27 cellular contexts compared by ENCODE assay signal in the genomic region with DNA sequence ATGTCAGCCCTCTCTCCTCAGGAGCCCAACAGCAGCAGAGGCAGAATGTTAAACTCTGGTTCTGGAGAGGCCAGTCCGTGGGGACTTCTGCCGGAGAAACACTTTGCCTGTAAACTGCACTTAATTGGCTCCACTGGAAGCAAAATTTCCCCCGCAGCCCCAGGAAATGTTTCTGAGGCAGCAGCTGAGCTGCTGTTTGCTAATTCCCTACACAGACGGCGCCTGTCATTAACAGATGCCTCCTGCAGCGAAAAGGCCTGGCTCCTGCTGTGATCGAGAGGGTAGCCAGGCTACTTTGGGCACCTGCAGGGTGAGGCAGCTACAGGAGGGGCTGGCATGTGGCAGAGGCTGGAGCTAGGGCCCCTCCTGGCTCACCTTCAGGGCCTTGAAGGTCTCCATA. TPM values are rescaled to one million over a fixed set of nuclear protein-coding genes. Genes with fewer than 3 reads are reported as not detected.
DNase-seq lines count a peak whose midpoint lies in the region; ATAC-seq and TF ChIP-seq lines count a peak whose summit lies in the region.
"Had no signal": no experiment of that assay in that cellular context is flagged by ENCODE, and none has a peak within 500 bp of the region (broad histone marks: within the 10 kb centered on the region; RNA-seq: fewer than 3 reads in every experiment).

No MANE protein-coding gene starts in this region.

- POLR2A ChIA-PET in naive thymus-derived CD8-positive, alpha-beta T cell (lab: Charles Lee) = no interaction called here

- peaks cover 4% of the 10 kb centered on the region for H3K4me1 Mint-ChIP-seq in endothelial cell (ENCODE audit: unreplicated experiment)
- H3K4me1 Mint-ChIP-seq in naive thymus-derived CD8-positive, alpha-beta T cell = peaks cover 3 to 10% (median 7%) of the 10 kb centered on the region in 4 donors

- no peak for ATAC-seq in HG03565 (IDR thresholded peaks at IDR 0.05; ENCODE audit: unreplicated experiment)
- no peak for ATAC-seq in naive thymus-derived CD8-positive, alpha-beta T cell
- ATAC-seq: body of pancreas; left lobe of liver; stimulated activated memory B cell treated with anti-CD40 and anti-IgM and Interleukin-4, amounts not matched to agents 10 μg/mL and 1 μg/mL and 100 μg/mL, for 72 hours had no signal

- H3K9me3 Mint-ChIP-seq in endothelial cell (ENCODE audit: unreplicated experiment) = no peaks in the 10 kb centered on the region
- no peaks in the 10 kb centered on the region for H3K9me3 Mint-ChIP-seq in naive thymus-derived CD8-positive, alpha-beta T cell
- H3K9me3 Mint-ChIP-seq: activated T-cell treated with anti-CD3 and anti-CD28 coated beads, Interleukin-2, amount 50 U/mL, for 24 hours; HFFc6; naive B cell; stimulated activated memory B cell treated with anti-CD40 and anti-IgM and Interleukin-4, amounts not matched to agents 10 μg/mL and 1 μg/mL and 100 μg/mL, for 72 hours had no signal

- H3K27ac ChIP-seq in WERI-Rb-1 = peak overlapping the region; percentile 92
- H3K27ac ChIP-seq: body of pancreas, right atrium auricular region, RWPE1, SK-N-MC, uterus had no signal

- H3K36me3 ChIP-seq in WERI-Rb-1 = peaks cover 81% of the 10 kb centered on the region
- H3K36me3 ChIP-seq: uterus had no signal

- H3K4me3 ChIP-seq in WERI-Rb-1 (ENCODE audit: low read depth, low read length) (no peak overlapping the region), foreskin fibroblast (ENCODE audit: low read depth in 1 of 2, low read length in 2 of 2) (no peak overlapping the region)
- H3K4me3 ChIP-seq: body of pancreas, right atrium auricular region, SK-N-MC, uterus had no signal

- peaks cover 14% of the 10 kb centered on the region for H3K36me3 Mint-ChIP-seq in endothelial cell (ENCODE audit: low read depth, unreplicated experiment)
- peaks cover 0 to 82% (median 50%) of the 10 kb centered on the region in 3 donors for H3K36me3 Mint-ChIP-seq in naive thymus-derived CD8-positive, alpha-beta T cell

- no peak overlapping the region for H3K4me3 Mint-ChIP-seq in endothelial cell (ENCODE audit: unreplicated experiment)
- H3K4me3 Mint-ChIP-seq in naive thymus-derived CD8-positive, alpha-beta T cell = no peak overlapping the region
- H3K4me3 Mint-ChIP-seq: activated T-cell treated with anti-CD3 and anti-CD28 coated beads, Interleukin-2, amount 50 U/mL, for 24 hours; HFFc6; IgD-negative memory B cell; stimulated activated memory B cell treated with anti-CD40 and anti-IgM and Interleukin-4, amounts not matched to agents 10 μg/mL and 1 μg/mL and 100 μg/mL, for 72 hours had no signal

- TF ChIP-seq CTCF in WERI-Rb-1 (IDR thresholded peaks at IDR 0.05; ENCODE audit: low read depth, low read length) = no peak
- no peak for TF ChIP-seq CTCF in foreskin fibroblast (IDR thresholded peaks at IDR 0.05; ENCODE audit: low read depth, low read length)
- TF ChIP-seq CTCF in endothelial cell (IDR thresholded peaks at IDR 0.05; ENCODE audit: unreplicated experiment) = no peak

- H3K27me3 Mint-ChIP-seq in endothelial cell (ENCODE audit: unreplicated experiment) = peaks cover 24% of the 10 kb centered on the region
- H3K27me3 Mint-ChIP-seq in naive thymus-derived CD8-positive, alpha-beta T cell = peaks cover 6 to 15% (median 8%) of the 10 kb centered on the region in 5 donors

- H3K27ac Mint-ChIP-seq in endothelial cell (ENCODE audit: unreplicated experiment) = no peak overlapping the region
- no peak overlapping the region for H3K27ac Mint-ChIP-seq in naive thymus-derived CD8-positive, alpha-beta T cell
- H3K27ac Mint-ChIP-seq: activated T-cell treated with anti-CD3 and anti-CD28 coated beads, Interleukin-2, amount 50 U/mL, for 24 hours; HFFc6; IgD-negative memory B cell; naive B cell; stimulated activated memory B cell treated with anti-CD40 and anti-IgM and Interleukin-4, amounts not matched to agents 10 μg/mL and 1 μg/mL and 100 μg/mL, for 72 hours had no signal

- DNase-seq in COR-L47 (lab: John Stamatoyannopoulos, UW) (peak; percentile 91), NCI-H1417 (lab: John Stamatoyannopoulos, UW) (peak in 2 of 3 experiments; percentile 94 to 98), NCI-H2171 treated with DMSO at 0.1 percent for 48 hours (lab: John Stamatoyannopoulos, UW) (peak; percentile 86), WERI-Rb-1 (peak; percentile 78), foreskin fibroblast (no peak), endothelial cell (ENCODE audit: low spot score) (no peak)
- DNase-seq in naive thymus-derived CD8-positive, alpha-beta T cell = no peak
- DNase-seq: activated CD4-positive, alpha-beta T cell treated with anti-CD3 and anti-CD28 coated beads for 4 hours; activated gamma-delta T cell treated with Interleukin-2 at 50 U/mL for 16 hours; activated T-cell treated with anti-CD3 and anti-CD28 coated beads, Interleukin-2, amount 50 U/mL, for 24 hours; body of pancreas; effector CD8-positive, alpha-beta T cell; erythroblast; HFFc6; naive B cell; NCI-H526; T-helper 2 cell; uterus had no signal

- H3K9me3 ChIP-seq in WERI-Rb-1 (ENCODE audit: severe bottlenecking) = no peaks in the 10 kb centered on the region
- H3K9me3 ChIP-seq: body of pancreas, right atrium auricular region, uterus had no signal

- H3K27me3 ChIP-seq in WERI-Rb-1 (ENCODE audit: insufficient read depth, low read depth, severe bottlenecking) = no peaks in the 10 kb centered on the region
- H3K27me3 ChIP-seq: right atrium auricular region, uterus had no signal

RNA-seq across cellular contexts. Expression of a gene that starts 5.2 kb away (rescaled TPM):
- 1.4 TPM for total RNA-seq in endothelial cell (ENCODE audit: unreplicated experiment)
- not detected for total RNA-seq in naive thymus-derived CD8-positive, alpha-beta T cell
- polyA plus RNA-seq in naive thymus-derived CD8-positive, alpha-beta T cell = not detected
- total RNA-seq: activated CD8-positive, alpha-beta memory T cell treated with anti-CD3 and anti-CD28 coated beads for 36 hours; body of pancreas; M059J had no signal
- polyA plus RNA-seq: IgD-negative memory B cell had no signal

RNA-seq across cellular contexts. Expression of a gene that starts 42.0 kb away (rescaled TPM):
- total RNA-seq in endothelial cell (ENCODE audit: unreplicated experiment) = 73.2 TPM
- 10 to 100 TPM; 97.0 to 97.9 TPM for total RNA-seq in naive thymus-derived CD8-positive, alpha-beta T cell
- polyA plus RNA-seq in naive thymus-derived CD8-positive, alpha-beta T cell = 10 to 100 TPM; 24.7 to 42.2 (median 30.2) TPM

RNA-seq across cellular contexts. Expression of a gene that starts 42.3 kb away (rescaled TPM):
- 49.3 TPM for total RNA-seq in endothelial cell (ENCODE audit: unreplicated experiment)
- total RNA-seq in naive thymus-derived CD8-positive, alpha-beta T cell = 100 to 1,000 TPM; 162 to 172 TPM
- polyA plus RNA-seq in naive thymus-derived CD8-positive, alpha-beta T cell = 10 to 100 TPM; 20.3 to 24.3 (median 20.6) TPM

Comparison
In these comparisons a context has a peak if more than half of its experiments do, and no peak if none do; other contexts are left out.
1. DNase-seq: peak in COR-L47 (single experiment), NCI-H1417 (2 of 3), NCI-H2171 treated with DMSO at 0.1 percent for 48 hours (single experiment) and WERI-Rb-1 (single experiment); none in foreskin fibroblast (0 of 2), endothelial cell (single experiment) and naive thymus-derived CD8-positive, alpha-beta T cell (0 of 10).